Comparison of ENCODE assay signal across 13 cellular contexts in the genomic region with DNA sequence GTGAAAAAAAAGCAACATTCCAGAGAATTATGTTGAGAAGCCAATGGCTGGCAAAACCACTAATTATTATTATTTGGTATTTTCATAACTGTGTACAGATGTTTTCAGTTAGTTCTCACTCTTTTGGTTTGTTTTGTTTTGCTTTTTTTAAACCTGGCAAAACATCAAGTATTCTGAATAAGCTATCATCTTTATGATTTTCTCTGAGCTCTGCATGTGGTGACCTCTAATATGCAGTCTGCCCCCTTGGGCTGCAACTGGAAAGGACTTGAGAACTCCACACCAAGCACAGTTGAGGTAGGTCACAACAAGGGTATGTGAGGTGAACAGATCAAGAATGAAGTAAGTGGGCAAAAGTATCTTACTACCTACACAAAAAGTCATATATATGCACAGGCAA.
"Had no signal": no experiment of that assay in that cellular context is flagged by ENCODE, and none has a peak within 500 bp of the region (broad histone marks: within the 10 kb centered on the region; RNA-seq: fewer than 3 reads in every experiment).

No MANE protein-coding gene starts in this region.

- H3K36me3 Mint-ChIP-seq: activated naive CD4-positive, alpha-beta T cell treated with anti-CD3 and anti-CD28 coated beads, Interleukin-2, amount 50 U/mL, for 24 hours had no signal

- ATAC-seq: gastrocnemius medialis, heart right ventricle, left lung had no signal

- DNase-seq: activated CD4-positive, alpha-beta T cell treated with anti-CD3 and anti-CD28 coated beads, Interleukin-2, amount 50 U/mL, for 1 hour; amygdala; effector CD4-positive, alpha-beta T cell; erythroblast; gastrocnemius medialis; heart right ventricle; islet precursor cell; left lung; mesenchymal stem cell; ovary had no signal

- H3K27me3 ChIP-seq: breast epithelium, gastrocnemius medialis, heart right ventricle, left lung, ovary had no signal

- H3K9me3 Mint-ChIP-seq: activated naive CD4-positive, alpha-beta T cell treated with anti-CD3 and anti-CD28 coated beads, Interleukin-2, amount 50 U/mL, for 24 hours; neural crest cell had no signal

- H3K36me3 ChIP-seq: ovary had no signal

- H3K27ac Mint-ChIP-seq: activated naive CD4-positive, alpha-beta T cell treated with anti-CD3 and anti-CD28 coated beads, Interleukin-2, amount 50 U/mL, for 24 hours had no signal

- H3K4me1 Mint-ChIP-seq: activated naive CD4-positive, alpha-beta T cell treated with anti-CD3 and anti-CD28 coated beads, Interleukin-2, amount 50 U/mL, for 24 hours had no signal

- H3K9me3 ChIP-seq: breast epithelium, gastrocnemius medialis, heart right ventricle, left lung, ovary had no signal

- H3K27ac ChIP-seq: breast epithelium, gastrocnemius medialis, heart right ventricle, left lung, ovary had no signal

- H3K4me3 ChIP-seq: breast epithelium, gastrocnemius medialis, heart right ventricle, left lung, ovary had no signal

- H3K4me1 ChIP-seq: breast epithelium, left lung had no signal

- H3K27me3 Mint-ChIP-seq: activated naive CD4-positive, alpha-beta T cell treated with anti-CD3 and anti-CD28 coated beads, Interleukin-2, amount 50 U/mL, for 24 hours had no signal

- H3K4me3 Mint-ChIP-seq: activated naive CD4-positive, alpha-beta T cell treated with anti-CD3 and anti-CD28 coated beads, Interleukin-2, amount 50 U/mL, for 24 hours; neural crest cell had no signal
